Comparison of ENCODE assay signal across 24 cellular contexts in the genomic region with DNA sequence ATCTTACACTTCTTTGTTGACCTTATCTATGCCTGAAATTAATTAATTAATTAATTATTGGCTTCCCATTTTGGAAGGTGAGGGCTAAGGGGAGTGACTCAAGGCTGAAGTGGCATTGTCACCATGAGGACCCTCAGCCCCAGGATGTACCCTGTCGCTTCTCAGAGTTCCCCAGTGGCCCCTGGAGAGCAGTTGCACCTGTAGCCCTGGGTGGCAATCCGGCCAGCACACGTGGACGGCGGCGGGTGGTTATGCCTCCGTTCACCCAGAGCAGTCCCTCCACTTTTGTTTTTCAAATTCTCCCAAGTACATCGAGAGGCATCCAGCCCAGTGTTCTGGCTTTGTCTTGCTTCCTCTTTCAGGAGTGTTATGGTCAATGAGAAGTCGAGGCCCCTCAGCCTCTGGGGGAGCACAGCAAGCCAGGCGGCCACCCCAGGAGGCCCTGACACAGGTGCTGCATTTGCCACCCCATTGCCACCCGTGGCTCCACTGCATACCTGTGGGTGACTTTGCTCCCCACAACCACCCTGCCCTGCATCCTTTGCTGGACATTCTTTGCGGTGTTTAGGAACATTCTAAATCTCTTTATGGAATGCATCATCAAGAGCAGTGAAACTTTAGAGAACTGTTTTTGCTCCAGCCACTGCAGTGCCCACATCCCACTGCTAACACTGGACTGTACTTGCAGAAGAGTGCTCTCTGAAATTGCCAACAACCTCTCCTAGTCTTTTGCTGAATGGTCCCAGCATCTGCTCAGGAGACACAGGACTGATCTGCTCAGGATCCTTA. TPM values are rescaled to one million over a fixed set of nuclear protein-coding genes. Genes with fewer than 3 reads are reported as not detected.
"Had no signal": no experiment of that assay in that cellular context is flagged by ENCODE, and none has a peak within 500 bp of the region (broad histone marks: within the 10 kb centered on the region; RNA-seq: fewer than 3 reads in every experiment).

No MANE protein-coding gene starts in this region.

- H3K9me3 ChIP-seq: adrenal gland, Peyer's patch had no signal

- H3K4me3 ChIP-seq: adrenal gland, Peyer's patch had no signal

- H3K4me1 ChIP-seq: adrenal gland, Peyer's patch had no signal

- H3K27ac Mint-ChIP-seq: activated B cell treated with CpG ODN at 0.5 μM for 24 hours; activated CD4-positive, alpha-beta memory T cell treated with anti-CD3 and anti-CD28 coated beads, Interleukin-2, amount 10 ng/mL, durations not matched to agents 7 days and 5 days; activated naive CD8-positive, alpha-beta T cell treated with anti-CD3 and anti-CD28 coated beads, Interleukin-2, amount 10 ng/mL, durations not matched to agents 7 days and 5 days; activated T-helper 17 cell treated with anti-CD3 and anti-CD28 coated beads, Interleukin-2, amount 50 U/mL, for 72 hours; T-helper 17 cell had no signal

- DNase-seq: activated B cell treated with CpG ODN at 0.5 μM for 24 hours; activated CD4-positive, alpha-beta memory T cell treated with anti-CD3 and anti-CD28 coated beads, Interleukin-2, amount 10 ng/mL, durations not matched to agents 7 days and 5 days; activated CD4-positive, alpha-beta T cell treated with anti-CD3 and anti-CD28 coated beads for 1 hour; activated CD4-positive, alpha-beta T cell treated with anti-CD3 and anti-CD28 coated beads, Interleukin-2, amount 50 U/mL, for 1 hour; activated gamma-delta T cell; activated naive CD4-positive, alpha-beta T cell treated with anti-CD3 and anti-CD28 coated beads, Interleukin-2, amount 50 U/mL, for 16 hours; activated naive CD8-positive, alpha-beta T cell treated with anti-CD3 and anti-CD28 coated beads, Interleukin-2, amount 10 ng/mL, durations not matched to agents 7 days and 5 days; activated T-cell treated with anti-CD3 and anti-CD28 coated beads for 4 hours; activated T-cell treated with anti-CD3 and anti-CD28 coated beads, Interleukin-2, amount 50 U/mL, for 48 hours; adrenal gland; anterior cingulate cortex; cerebellar nuclear complex; Kasumi-1; NCI-H1048; NCI-H146; NCI-H187 treated with DMSO at 0.1 percent for 48 hours; NCI-H2081 treated with DMSO at 0.1 percent for 48 hours; NCI-H446; Peyer's patch; SHP77 treated with DMSO at 0.1 percent for 48 hours; T-helper 17 cell; T-helper 9 cell had no signal

- H3K4me1 Mint-ChIP-seq: activated B cell treated with CpG ODN at 0.5 μM for 24 hours; activated CD4-positive, alpha-beta memory T cell treated with anti-CD3 and anti-CD28 coated beads, Interleukin-2, amount 10 ng/mL, durations not matched to agents 7 days and 5 days; activated naive CD8-positive, alpha-beta T cell treated with anti-CD3 and anti-CD28 coated beads, Interleukin-2, amount 10 ng/mL, durations not matched to agents 7 days and 5 days; activated T-helper 17 cell treated with anti-CD3 and anti-CD28 coated beads, Interleukin-2, amount 50 U/mL, for 72 hours; T-helper 17 cell had no signal

- H3K4me3 Mint-ChIP-seq: activated B cell treated with CpG ODN at 0.5 μM for 24 hours; activated CD4-positive, alpha-beta memory T cell treated with anti-CD3 and anti-CD28 coated beads, Interleukin-2, amount 10 ng/mL, durations not matched to agents 7 days and 5 days; activated naive CD8-positive, alpha-beta T cell treated with anti-CD3 and anti-CD28 coated beads, Interleukin-2, amount 10 ng/mL, durations not matched to agents 7 days and 5 days; activated T-helper 17 cell treated with anti-CD3 and anti-CD28 coated beads, Interleukin-2, amount 50 U/mL, for 72 hours; T-helper 17 cell had no signal

- H3K9me3 Mint-ChIP-seq: activated B cell treated with CpG ODN at 0.5 μM for 24 hours; activated CD4-positive, alpha-beta memory T cell treated with anti-CD3 and anti-CD28 coated beads, Interleukin-2, amount 10 ng/mL, durations not matched to agents 7 days and 5 days; activated naive CD8-positive, alpha-beta T cell treated with anti-CD3 and anti-CD28 coated beads, Interleukin-2, amount 10 ng/mL, durations not matched to agents 7 days and 5 days; activated T-helper 17 cell treated with anti-CD3 and anti-CD28 coated beads, Interleukin-2, amount 50 U/mL, for 72 hours had no signal

- H3K36me3 ChIP-seq: adrenal gland, Peyer's patch had no signal

- H3K36me3 Mint-ChIP-seq: activated naive CD8-positive, alpha-beta T cell treated with anti-CD3 and anti-CD28 coated beads, Interleukin-2, amount 10 ng/mL, durations not matched to agents 7 days and 5 days had no signal

- ATAC-seq: activated T-helper 17 cell treated with anti-CD3 and anti-CD28 coated beads, Interleukin-2, amount 50 U/mL, for 72 hours; T-helper 17 cell had no signal

- H3K27ac ChIP-seq: adrenal gland, Peyer's patch had no signal

RNA-seq across cellular contexts. Expression of a gene that starts 11.5 kb away (rescaled TPM):
- total RNA-seq: activated B cell treated with CpG ODN at 0.5 μM for 24 hours; activated CD4-positive, alpha-beta memory T cell treated with anti-CD3 and anti-CD28 coated beads, Interleukin-2, amount 10 ng/mL, durations not matched to agents 7 days and 5 days; activated CD8-positive, alpha-beta memory T cell treated with anti-CD3 and anti-CD28 coated beads for 36 hours; activated naive CD8-positive, alpha-beta T cell treated with anti-CD3 and anti-CD28 coated beads, Interleukin-2, amount 10 ng/mL, durations not matched to agents 7 days and 5 days; activated T-helper 17 cell treated with anti-CD3 and anti-CD28 coated beads, Interleukin-2, amount 50 U/mL, for 72 hours; Peyer's patch; T-helper 17 cell had no signal
